Comparison of ENCODE assay signal across 1 cellular context in genomic region chr4:141912831-141913230, GRCh38.
A peak's percentile ranks its signal among the peaks of the same experiment; 100 is the strongest.
TF ChIP-seq lines count a peak whose summit lies in the region.

No MANE protein-coding gene starts in this region.

TF ChIP-seq in K562, 482 proteins besides CTCF, POLR2A, EP300 and RAD21 (continued from another document and continues in another):
- TF ChIP-seq, protein P1, sequence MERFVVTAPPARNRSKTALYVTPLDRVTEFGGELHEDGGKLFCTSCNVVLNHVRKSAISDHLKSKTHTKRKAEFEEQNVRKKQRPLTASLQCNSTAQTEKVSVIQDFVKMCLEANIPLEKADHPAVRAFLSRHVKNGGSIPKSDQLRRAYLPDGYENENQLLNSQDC (CRISPR knock-in tag; IDR thresholded peaks at IDR 0.05) = no peak
- TF ChIP-seq FUS (optimal IDR thresholded peaks at IDR 0.05; ENCODE audit: low read depth, low read length) = no peak
- peak; percentile 65; the same call in 1 of the 2 replicates for TF ChIP-seq FOXJ2 (tag; IDR thresholded peaks at IDR 0.05)
- TF ChIP-seq YY1 (IDR thresholded peaks at IDR 0.05; ENCODE audit: borderline replicate concordance in 1 of 3, control insufficient read depth in 1 of 3, extremely low read depth in 1 of 3, insufficient read depth in 3 of 3, insufficient read length in 1 of 3, insufficient replicate concordance in 2 of 3, low read depth in 1 of 3, low read length in 2 of 3) = no peak
- TF ChIP-seq MTA2 (IDR thresholded peaks at IDR 0.05; ENCODE audit: low read depth) = peak; percentile 84
- peak; percentile 32 for TF ChIP-seq HDAC3 (IDR thresholded peaks at IDR 0.05; ENCODE audit: borderline replicate concordance, partially characterized antibody)
- peak; percentile 94 for TF ChIP-seq SMAD1 (IDR thresholded peaks at IDR 0.05; ENCODE audit: low read depth, low read length, partially characterized antibody)
- 0 out of 2 replicates have a peak, but pooled peaks have one; percentile 27 for TF ChIP-seq ATF7 (IDR thresholded peaks at IDR 0.05)
- TF ChIP-seq RNF2 (IDR thresholded peaks at IDR 0.05) = peak; percentile 25; the same call in 1 of the 2 replicates
- no peak for TF ChIP-seq POLR2B (IDR thresholded peaks at IDR 0.05; ENCODE audit: low read depth, partially characterized antibody)
- TF ChIP-seq BCOR (IDR thresholded peaks at IDR 0.05) = no peak
- peak; percentile 96 for TF ChIP-seq ARID1B (IDR thresholded peaks at IDR 0.05)
- TF ChIP-seq GATAD2B (IDR thresholded peaks at IDR 0.05; ENCODE audit: borderline replicate concordance) = peak; percentile 33; the same call in 1 of the 2 replicates
- TF ChIP-seq EHMT2 (IDR thresholded peaks at IDR 0.05) = peak; percentile 50; the same call in 1 of the 2 replicates
- TF ChIP-seq SMARCE1 (IDR thresholded peaks at IDR 0.05) = peak; percentile 95
- TF ChIP-seq CREB3L1 (IDR thresholded peaks at IDR 0.05; ENCODE audit: borderline replicate concordance, low read depth) = peak; percentile 59; the same call in 1 of the 2 replicates
- TF ChIP-seq MTA3 (IDR thresholded peaks at IDR 0.05; ENCODE audit: borderline replicate concordance) = peak; percentile 65; the same call in 1 of the 2 replicates
- TF ChIP-seq, protein P2, sequence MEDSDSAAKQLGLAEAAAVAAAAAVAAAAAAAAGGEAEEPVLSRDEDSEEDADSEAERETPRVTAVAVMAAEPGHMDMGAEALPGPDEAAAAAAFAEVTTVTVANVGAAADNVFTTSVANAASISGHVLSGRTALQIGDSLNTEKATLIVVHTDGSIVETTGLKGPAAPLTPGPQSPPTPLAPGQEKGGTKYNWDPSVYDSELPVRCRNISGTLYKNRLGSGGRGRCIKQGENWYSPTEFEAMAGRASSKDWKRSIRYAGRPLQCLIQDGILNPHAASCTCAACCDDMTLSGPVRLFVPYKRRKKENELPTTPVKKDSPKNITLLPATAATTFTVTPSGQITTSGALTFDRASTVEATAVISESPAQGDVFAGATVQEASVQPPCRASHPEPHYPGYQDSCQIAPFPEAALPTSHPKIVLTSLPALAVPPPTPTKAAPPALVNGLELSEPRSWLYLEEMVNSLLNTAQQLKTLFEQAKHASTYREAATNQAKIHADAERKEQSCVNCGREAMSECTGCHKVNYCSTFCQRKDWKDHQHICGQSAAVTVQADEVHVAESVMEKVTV (CRISPR knock-in tag; IDR thresholded peaks at IDR 0.05) = no peak
- TF ChIP-seq MTF1 (CRISPR knock-in tag; IDR thresholded peaks at IDR 0.05; ENCODE audit: borderline replicate concordance) = no peak
- TF ChIP-seq ZNF263 (CRISPR knock-in tag; IDR thresholded peaks at IDR 0.05; ENCODE audit: borderline replicate concordance) = no peak
- TF ChIP-seq NFIC (IDR thresholded peaks at IDR 0.05) = peak; percentile 100
- peak; percentile 76 for TF ChIP-seq PML (IDR thresholded peaks at IDR 0.05; ENCODE audit: low read length)
- TF ChIP-seq CSDE1 (IDR thresholded peaks at IDR 0.05) = no peak
- peak; percentile 62; the same call in 1 of the 2 replicates for TF ChIP-seq JUND (IDR thresholded peaks at IDR 0.05; ENCODE audit: borderline replicate concordance, low read depth, low read length)
- TF ChIP-seq JUND (tag; IDR thresholded peaks at IDR 0.05; ENCODE audit: borderline replicate concordance, low read depth, low read length) = peak; percentile 60; the same call in 1 of the 3 replicates
- peak; percentile 80; the same call in 1 of the 2 replicates for TF ChIP-seq GATAD2A (IDR thresholded peaks at IDR 0.05)
- TF ChIP-seq CREM (IDR thresholded peaks at IDR 0.05; ENCODE audit: low read depth) = peak; percentile 38; the same call in 1 of the 2 replicates
- TF ChIP-seq, protein P3, sequence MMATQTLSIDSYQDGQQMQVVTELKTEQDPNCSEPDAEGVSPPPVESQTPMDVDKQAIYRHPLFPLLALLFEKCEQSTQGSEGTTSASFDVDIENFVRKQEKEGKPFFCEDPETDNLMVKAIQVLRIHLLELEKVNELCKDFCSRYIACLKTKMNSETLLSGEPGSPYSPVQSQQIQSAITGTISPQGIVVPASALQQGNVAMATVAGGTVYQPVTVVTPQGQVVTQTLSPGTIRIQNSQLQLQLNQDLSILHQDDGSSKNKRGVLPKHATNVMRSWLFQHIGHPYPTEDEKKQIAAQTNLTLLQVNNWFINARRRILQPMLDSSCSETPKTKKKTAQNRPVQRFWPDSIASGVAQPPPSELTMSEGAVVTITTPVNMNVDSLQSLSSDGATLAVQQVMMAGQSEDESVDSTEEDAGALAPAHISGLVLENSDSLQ (IDR thresholded peaks at IDR 0.05) = peak; percentile 61
- peak; percentile 83 for TF ChIP-seq MEIS2 (IDR thresholded peaks at IDR 0.05; ENCODE audit: partially characterized antibody)
- TF ChIP-seq XRCC4 (IDR thresholded peaks at IDR 0.05; ENCODE audit: extremely low read depth, insufficient read depth, insufficient read length) = no peak
- TF ChIP-seq TCF3 (CRISPR knock-in tag; IDR thresholded peaks at IDR 0.05) = peak; percentile 82
- TF ChIP-seq ARNT (IDR thresholded peaks at IDR 0.05) = peak; percentile 54 to 60; a peak in 2 of 4 replicates
- TF ChIP-seq NEUROD1 (IDR thresholded peaks at IDR 0.05; ENCODE audit: borderline replicate concordance, low read depth, low read length, partially characterized antibody) = peak; percentile 28
- TF ChIP-seq MNT (conservative IDR thresholded peaks at IDR 0.05) = 0 out of 4 replicates have a peak, but pooled peaks of 1 of the 2 experiments have one; percentile 30
- peak; percentile 89 for TF ChIP-seq CBFA2T2 (conservative IDR thresholded peaks at IDR 0.05)
- TF ChIP-seq RBFOX2 (IDR thresholded peaks at IDR 0.05; ENCODE audit: low read depth, low read length) = no peak
- TF ChIP-seq TAF9B (IDR thresholded peaks at IDR 0.05; ENCODE audit: partially characterized antibody) = peak; percentile 28
- TF ChIP-seq LCOR (CRISPR knock-in tag; IDR thresholded peaks at IDR 0.05) = no peak
- no peak for TF ChIP-seq ELF2 (CRISPR knock-in tag; IDR thresholded peaks at IDR 0.05)
- no peak for TF ChIP-seq XRCC5 (IDR thresholded peaks at IDR 0.05; ENCODE audit: low read depth, low read length)
- TF ChIP-seq FOXM1 (IDR thresholded peaks at IDR 0.05; ENCODE audit: low read depth) = peak; percentile 76
- no peak for TF ChIP-seq FOXM1 (CRISPR knock-in tag; IDR thresholded peaks at IDR 0.05; ENCODE audit: low read depth)
- TF ChIP-seq ZC3H8 (IDR thresholded peaks at IDR 0.05) = no peak
- TF ChIP-seq BRCA1 (IDR thresholded peaks at IDR 0.05) = no peak
- TF ChIP-seq BRCA1 (CRISPR knock-in tag; IDR thresholded peaks at IDR 0.05) = no peak
- 0 out of 2 replicates have a peak, but pooled peaks have one; percentile 50 for TF ChIP-seq ADNP (tag; IDR thresholded peaks at IDR 0.05)
- 0 out of 2 replicates have a peak, but pooled peaks have one; percentile 39 for TF ChIP-seq MTA1 (IDR thresholded peaks at IDR 0.05; ENCODE audit: borderline replicate concordance)
- TF ChIP-seq ZMIZ1 (IDR thresholded peaks at IDR 0.05; ENCODE audit: low read depth in 2 of 2, low read length in 2 of 2) = peak in 1 of 2 experiments; percentile 75; a peak in 2 of 4 replicates
- no peak for TF ChIP-seq ATF1 (CRISPR knock-in tag; IDR thresholded peaks at IDR 0.05)
- TF ChIP-seq ATF1 (tag; IDR thresholded peaks at IDR 0.05) = 0 out of 2 replicates have a peak, but pooled peaks have one; percentile 17
- no peak for TF ChIP-seq SFPQ (IDR thresholded peaks at IDR 0.05; ENCODE audit: low read depth, low read length)
- peak; percentile 55 for TF ChIP-seq MYNN (IDR thresholded peaks at IDR 0.05)
- no peak for TF ChIP-seq MYNN (CRISPR knock-in tag; IDR thresholded peaks at IDR 0.05)
- peak; percentile 58; the same call in 1 of the 2 replicates for TF ChIP-seq CC2D1A (IDR thresholded peaks at IDR 0.05)
- 0 out of 2 replicates have a peak, but pooled peaks have one; percentile 27 for TF ChIP-seq ZNF644 (tag; IDR thresholded peaks at IDR 0.05; ENCODE audit: low read depth)
- no peak for TF ChIP-seq NR2F6 (CRISPR knock-in tag; IDR thresholded peaks at IDR 0.05)
- TF ChIP-seq HDAC2 (IDR thresholded peaks at IDR 0.05) = 0 out of 2 replicates have a peak, but pooled peaks have one; percentile 33
- no peak for TF ChIP-seq CAMTA2 (CRISPR knock-in tag; conservative IDR thresholded peaks at IDR 0.05)
- no peak for TF ChIP-seq ZNF280B (CRISPR knock-in tag; IDR thresholded peaks at IDR 0.05)
- TF ChIP-seq ZNF3 (CRISPR knock-in tag; IDR thresholded peaks at IDR 0.05) = no peak
- peak; percentile 84 for TF ChIP-seq NCOR1 (IDR thresholded peaks at IDR 0.05)
- peak; percentile 77 for TF ChIP-seq LEF1 (IDR thresholded peaks at IDR 0.05)
- TF ChIP-seq ZNF212 (CRISPR knock-in tag; IDR thresholded peaks at IDR 0.05) = no peak
